Comparison of ENCODE assay signal across 17 cellular contexts in the genomic region with DNA sequence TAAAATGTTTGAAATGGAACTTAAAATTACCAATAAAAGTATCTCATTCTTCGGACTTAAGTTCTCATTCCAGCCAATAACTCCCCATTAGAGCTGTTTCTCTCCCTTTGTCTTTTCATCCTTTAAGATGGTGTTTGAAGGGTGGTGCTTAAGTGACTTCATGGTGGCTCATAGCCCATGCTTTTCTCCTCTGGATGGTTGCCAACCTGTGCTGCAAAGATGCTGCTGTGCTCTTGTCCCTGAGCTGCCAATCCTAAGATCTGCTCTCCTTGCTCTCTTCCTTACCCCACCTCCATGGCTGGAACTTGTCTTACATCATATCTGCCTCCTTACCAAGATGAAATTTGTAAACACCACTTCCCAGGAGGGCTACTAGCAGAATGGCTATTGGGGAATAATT. TPM values are rescaled to one million over a fixed set of nuclear protein-coding genes. Genes with fewer than 3 reads are reported as not detected.
A peak's percentile ranks its signal among the peaks of the same experiment; 100 is the strongest.
DNase-seq lines count a peak whose midpoint lies in the region; ATAC-seq, FAIRE-seq and TF ChIP-seq lines count a peak whose summit lies in the region.
"Had no signal": no experiment of that assay in that cellular context is flagged by ENCODE, and none has a peak within 500 bp of the region (broad histone marks: within the 10 kb centered on the region; RNA-seq: fewer than 3 reads in every experiment).

No MANE protein-coding gene starts in this region.

- H2BK5ac ChIP-seq in mesenchymal stem cell (ENCODE audit: low read depth, low read length, poor library complexity, severe bottlenecking), result no peak overlapping the region

- no peak overlapping the region for H2AK5ac ChIP-seq in mesenchymal stem cell (ENCODE audit: low read length, severe bottlenecking)

- H3K27me3 ChIP-seq in Loucy (ENCODE audit: insufficient read depth, low read length, poor library complexity, severe bottlenecking) (no peaks in the 10 kb centered on the region), bronchial epithelial cell (ENCODE audit: control insufficient read depth, insufficient read depth, low read length) (no peaks in the 10 kb centered on the region), mesenchymal stem cell (ENCODE audit: control insufficient read depth in 1 of 2, insufficient read depth in 1 of 2, low read length in 2 of 2) (no peaks in the 10 kb centered on the region), left lung (no peaks in the 10 kb centered on the region)
- H3K27me3 ChIP-seq: neural progenitor cell, upper lobe of left lung had no signal

- H3K23ac ChIP-seq in mesenchymal stem cell (ENCODE audit: low read length in 2 of 2), result no peak overlapping the region

- H3K9me3 ChIP-seq in Loucy (ENCODE audit: insufficient read depth, low read depth, low read length), result no peaks in the 10 kb centered on the region
- H3K9me3 ChIP-seq in mesenchymal stem cell (ENCODE audit: control insufficient read depth, low read length), result no peaks in the 10 kb centered on the region
- no peaks in the 10 kb centered on the region for H3K9me3 ChIP-seq in left lung
- H3K9me3 ChIP-seq: upper lobe of left lung had no signal

- FAIRE-seq in bronchial epithelial cell (lab: Jason Lieb, UNC), result no peak
- FAIRE-seq: GM18507, small intestine had no signal

- H3K14ac ChIP-seq in mesenchymal stem cell (ENCODE audit: low read length in 2 of 2), result no peak overlapping the region

- H2BK12ac ChIP-seq in mesenchymal stem cell (ENCODE audit: low read length in 2 of 2), result no peak overlapping the region

- TF ChIP-seq CTCF in Loucy (conservative IDR thresholded peaks at IDR 0.05; ENCODE audit: low read length) (no peak), bronchial epithelial cell (IDR thresholded peaks at IDR 0.05; ENCODE audit: insufficient read depth, low read length, severe bottlenecking) (no peak), left lung (IDR thresholded peaks at IDR 0.05) (no peak)

- no peak overlapping the region for H2BK15ac ChIP-seq in mesenchymal stem cell (ENCODE audit: low read depth, poor library complexity, severe bottlenecking)

- no peak overlapping the region for H4K8ac ChIP-seq in mesenchymal stem cell (ENCODE audit: low read length)

- H3K36me3 ChIP-seq in Loucy (ENCODE audit: insufficient read depth, low read length) (no peaks in the 10 kb centered on the region), bronchial epithelial cell (ENCODE audit: control insufficient read depth, insufficient read depth, low read length) (no peaks in the 10 kb centered on the region), mesenchymal stem cell (ENCODE audit: control insufficient read depth in 1 of 2, insufficient read depth in 2 of 2, low read depth in 1 of 2, low read length in 2 of 2) (no peaks in the 10 kb centered on the region), left lung (no peaks in the 10 kb centered on the region)
- H3K36me3 ChIP-seq: neural progenitor cell, upper lobe of left lung had no signal

- H2AFZ ChIP-seq in Loucy (ENCODE audit: low read length) (peak overlapping the region; percentile 51; the same call in 1 of the 2 replicates), mesenchymal stem cell (ENCODE audit: low read depth, low read length) (no peak overlapping the region)
- H2AFZ ChIP-seq: neural progenitor cell had no signal

- H3K4me1 ChIP-seq in Loucy (ENCODE audit: insufficient read depth, low read length, poor library complexity, severe bottlenecking) (peaks cover 8% of the 10 kb centered on the region), mesenchymal stem cell (ENCODE audit: control insufficient read depth, insufficient read depth, low read depth, low read length) (no peaks in the 10 kb centered on the region), left lung (peaks cover 4 to 67% of the 10 kb centered on the region in 2 donors)

- H3K4ac ChIP-seq in mesenchymal stem cell (ENCODE audit: low read depth in 1 of 2, low read length in 2 of 2), result no peak overlapping the region

- H3K27ac ChIP-seq in mesenchymal stem cell (ENCODE audit: low read length, poor library complexity, severe bottlenecking), result no peak overlapping the region
- no peak overlapping the region for H3K27ac ChIP-seq in left lung
- H3K27ac ChIP-seq: neural progenitor cell, upper lobe of left lung had no signal

- H4K91ac ChIP-seq in mesenchymal stem cell (ENCODE audit: low read length), result no peak overlapping the region

- H2BK120ac ChIP-seq in mesenchymal stem cell (ENCODE audit: low read depth, low read length), result no peak overlapping the region

- no peaks in the 10 kb centered on the region for H3F3A ChIP-seq in Loucy (ENCODE audit: low read depth)

- no peaks in the 10 kb centered on the region for H3K79me1 ChIP-seq in mesenchymal stem cell (replicated peaks; ENCODE audit: low read length, poor library complexity, severe bottlenecking)

- intact Hi-C loops in left lung (cut with DNase I), result no loop called here

- H3K79me2 ChIP-seq in Loucy (ENCODE audit: insufficient read depth, low read length), result no peaks in the 10 kb centered on the region

- no CpG with 5 or more reads among the region's 1 CpG for WGBS in mesenchymal stem cell

- H3K4me3 ChIP-seq in Loucy (ENCODE audit: low read length, poor library complexity, severe bottlenecking) (no peak overlapping the region), bronchial epithelial cell (ENCODE audit: low read depth, low read length) (no peak overlapping the region), mesenchymal stem cell (ENCODE audit: insufficient read depth in 1 of 2, low read depth in 1 of 2, low read length in 2 of 2) (peak overlapping the region in 1 of 2 experiments; percentile 7), left lung (no peak overlapping the region)
- H3K4me3 ChIP-seq: neural progenitor cell, upper lobe of left lung had no signal

- ATAC-seq in GM21367 (IDR thresholded peaks at IDR 0.05; ENCODE audit: unreplicated experiment) (no peak), left lung (no peak)
- ATAC-seq: Panc1; stimulated activated naive B cell treated with anti-CD40 and anti-IgM and Interleukin-4, amounts not matched to agents 10 μg/mL and 1 μg/mL and 100 μg/mL, for 72 hours had no signal

- H3K9me2 ChIP-seq in Loucy (replicated peaks; ENCODE audit: low read depth, low read length), result no peaks in the 10 kb centered on the region

- DNase-seq in GM03348 (ENCODE audit: low spot score) (peak; percentile 5), bronchial epithelial cell (ENCODE audit: low read depth) (peak; percentile 68), mesenchymal stem cell (peak; percentile 52), NCI-H2029 treated with DMSO at 0.1 percent for 48 hours (lab: John Stamatoyannopoulos, UW) (no peak), left lung (no peak)
- DNase-seq: activated CD4-positive, alpha-beta T cell treated with anti-CD3 and anti-CD28 coated beads, Interleukin-2, amount 50 U/mL, for 1 hour; activated T-cell treated with anti-CD3 and anti-CD28 coated beads, Interleukin-2, amount 50 U/mL, for 48 hours; NCI-H1417; NCI-H510A treated with DMSO at 0.1 percent for 48 hours; small intestine; stimulated activated naive B cell treated with anti-CD40 and anti-IgM and Interleukin-4, amounts not matched to agents 10 μg/mL and 1 μg/mL and 100 μg/mL, for 72 hours; upper lobe of left lung had no signal

- H3K18ac ChIP-seq in mesenchymal stem cell (ENCODE audit: low read depth in 1 of 2, low read length in 2 of 2), result no peak overlapping the region

- no peaks in the 10 kb centered on the region for H4K20me1 ChIP-seq in Loucy (ENCODE audit: insufficient read depth, low read length, poor library complexity, severe bottlenecking)

- H3K9ac ChIP-seq in Loucy (ENCODE audit: low read depth, low read length, poor library complexity, severe bottlenecking) (no peak overlapping the region), mesenchymal stem cell (ENCODE audit: low read length) (no peak overlapping the region)
- H3K9ac ChIP-seq: neural progenitor cell had no signal

- no peak overlapping the region for H3K4me2 ChIP-seq in Loucy (ENCODE audit: low read depth, low read length, poor library complexity, severe bottlenecking)
- H3K4me2 ChIP-seq in mesenchymal stem cell (ENCODE audit: low read length, poor library complexity, severe bottlenecking), result no peak overlapping the region
- H3K4me2 ChIP-seq: neural progenitor cell had no signal

RNA-seq across cellular contexts. Expression of gene PNRC1, which starts 31.6 kb away (rescaled TPM):
- total RNA-seq in bronchial epithelial cell (21.1 and 32.8 TPM in 2 replicates), left lung (100 to 1,000 TPM; 143 to 153 TPM)
- 105 TPM for polyA plus RNA-seq in mesenchymal stem cell (2013, experiment 1 of 2)
- polyA plus RNA-seq in mesenchymal stem cell (2013, experiment 2 of 2), result 108 TPM

Comparison
In these comparisons a context has a peak if more than half of its experiments do, and no peak if none do; other contexts are left out.
1. DNase-seq: peak in GM03348 (single experiment), bronchial epithelial cell (single experiment) and mesenchymal stem cell (single experiment); none in NCI-H2029 treated with DMSO at 0.1 percent for 48 hours (single experiment) and left lung (0 of 2).